8 cellular contexts compared by ENCODE assay signal in the genomic region with DNA sequence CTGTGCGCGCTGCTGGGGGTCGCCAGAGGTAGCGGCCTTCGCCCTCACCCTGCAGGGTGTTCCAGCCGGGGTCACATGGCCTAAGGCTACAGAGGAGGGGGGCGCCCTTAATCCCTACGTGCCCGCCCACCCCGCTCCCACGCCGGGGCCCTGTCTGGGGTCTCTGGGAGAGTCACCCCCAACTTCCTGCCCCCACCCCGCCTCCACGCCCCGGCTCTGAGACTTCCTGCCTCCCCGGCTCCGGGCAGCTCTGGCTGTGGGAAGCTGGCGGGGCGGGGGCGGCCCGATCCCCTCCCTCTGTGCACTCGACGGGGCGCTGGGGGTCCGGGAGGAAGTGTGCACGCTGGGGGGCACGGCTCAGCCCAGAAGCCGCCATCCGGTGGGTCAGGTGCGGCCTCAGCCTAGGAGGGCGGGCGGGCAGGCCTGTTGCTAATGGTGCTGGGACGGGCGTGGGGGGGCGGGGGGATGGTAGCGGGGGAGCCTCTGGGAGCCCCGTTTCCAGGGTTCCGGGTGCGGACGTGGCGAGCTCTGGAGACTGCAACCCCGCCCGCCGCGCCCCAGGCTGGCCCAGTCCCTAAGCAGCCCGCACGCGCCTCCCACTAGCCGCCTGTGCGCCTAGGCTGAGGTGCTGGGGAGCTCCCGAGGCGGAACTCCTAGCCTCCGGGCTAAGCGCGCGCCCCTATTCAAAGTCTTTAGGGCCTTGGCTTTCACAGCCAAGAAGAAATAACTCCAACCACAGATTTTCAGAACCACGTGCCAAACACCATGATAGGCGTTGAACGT.
DNase-seq lines count a peak whose midpoint lies in the region; ATAC-seq and TF ChIP-seq lines count a peak whose summit lies in the region.

No MANE protein-coding gene starts in this region.

- peak overlapping the region; percentile 55 for H3K27ac Mint-ChIP-seq in stimulated activated naive CD8-positive, alpha-beta T cell treated with anti-CD3 and anti-CD28 coated beads, Interleukin-15, Interleukin-2, amounts not matched to agents 100 ng/mL and 50 ng/mL, for 24 hours

- intact Hi-C loops in ascending aorta (cut with DNase I), result loop anchor here (1.0 to 5.0 kb wide), 3 partner anchors 36 to 73 kb away; no protein-coding TSS in a partner anchor

- ATAC-seq in HG02938 (IDR thresholded peaks at IDR 0.05; ENCODE audit: unreplicated experiment) (no peak), GM18861 (IDR thresholded peaks at IDR 0.05; ENCODE audit: unreplicated experiment) (no peak)

- H3K4me1 Mint-ChIP-seq in stimulated activated naive CD8-positive, alpha-beta T cell treated with anti-CD3 and anti-CD28 coated beads, Interleukin-15, Interleukin-2, amounts not matched to agents 100 ng/mL and 50 ng/mL, for 24 hours (ENCODE audit: low read depth), result peaks cover 28% of the 10 kb centered on the region

- no peaks in the 10 kb centered on the region for H3K36me3 Mint-ChIP-seq in stimulated activated naive CD8-positive, alpha-beta T cell treated with anti-CD3 and anti-CD28 coated beads, Interleukin-15, Interleukin-2, amounts not matched to agents 100 ng/mL and 50 ng/mL, for 24 hours (ENCODE audit: low read depth)

- peak overlapping the region; percentile 48 to 59 for H3K4me3 ChIP-seq in ascending aorta

- H3K36me3 ChIP-seq in ascending aorta, result no peaks in the 10 kb centered on the region

- TF ChIP-seq CTCF in ascending aorta (IDR thresholded peaks at IDR 0.05), result no peak

- DNase-seq in stimulated activated CD4-positive, alpha-beta T cell treated with anti-CD3 and anti-CD28 coated beads, Interleukin-2, amount 100 ng/mL, for 4 hours (ENCODE audit: low read depth), result peak; percentile 41
- no peak for DNase-seq in stimulated activated CD4-positive, alpha-beta T cell treated with anti-CD3 and anti-CD28 coated beads, Interleukin-2, amount 100 ng/mL, for 48 hours
- DNase-seq in ascending aorta (ENCODE audit: low spot score in 2 of 2), result no peak
- DNase-seq in iris pigment epithelial cell (ENCODE audit: low read depth), result peak; percentile 28
- no peak for DNase-seq in LoVo (ENCODE audit: low spot score)

- H3K27ac ChIP-seq in ascending aorta, result peak overlapping the region; percentile 52 to 71

- peaks cover 4% of the 10 kb centered on the region for H3K27me3 Mint-ChIP-seq in stimulated activated naive CD8-positive, alpha-beta T cell treated with anti-CD3 and anti-CD28 coated beads, Interleukin-15, Interleukin-2, amounts not matched to agents 100 ng/mL and 50 ng/mL, for 24 hours

- H3K9me3 ChIP-seq in ascending aorta, result no peaks in the 10 kb centered on the region

- H3K9me3 Mint-ChIP-seq in stimulated activated naive CD8-positive, alpha-beta T cell treated with anti-CD3 and anti-CD28 coated beads, Interleukin-15, Interleukin-2, amounts not matched to agents 100 ng/mL and 50 ng/mL, for 24 hours, result no peaks in the 10 kb centered on the region

- H3K4me1 ChIP-seq in ascending aorta, result peaks cover 8 to 27% of the 10 kb centered on the region in 2 donors

- H3K27me3 ChIP-seq in ascending aorta, result no peaks in the 10 kb centered on the region

- peak overlapping the region; percentile 61 for H3K4me3 Mint-ChIP-seq in stimulated activated naive CD8-positive, alpha-beta T cell treated with anti-CD3 and anti-CD28 coated beads, Interleukin-15, Interleukin-2, amounts not matched to agents 100 ng/mL and 50 ng/mL, for 24 hours

Comparison
In these comparisons a context has a peak if more than half of its experiments do, and no peak if none do; other contexts are left out.
1. DNase-seq: peak in stimulated activated CD4-positive, alpha-beta T cell treated with anti-CD3 and anti-CD28 coated beads, Interleukin-2, amount 100 ng/mL, for 4 hours (single experiment) and iris pigment epithelial cell (single experiment); none in stimulated activated CD4-positive, alpha-beta T cell treated with anti-CD3 and anti-CD28 coated beads, Interleukin-2, amount 100 ng/mL, for 48 hours (0 of 2), ascending aorta (0 of 2) and LoVo (single experiment).